12 cellular contexts compared by ENCODE assay signal in genomic region chrX:139725720-139726119, GRCh38. TPM values are rescaled to one million over a fixed set of nuclear protein-coding genes. Genes with fewer than 3 reads are reported as not detected.
A peak's percentile ranks its signal among the peaks of the same experiment; 100 is the strongest.
DNase-seq lines count a peak whose midpoint lies in the region; ATAC-seq and TF ChIP-seq lines count a peak whose summit lies in the region.
"Had no signal": no experiment of that assay in that cellular context is flagged by ENCODE, and none has a peak within 500 bp of the region (broad histone marks: within the 10 kb centered on the region; RNA-seq: fewer than 3 reads in every experiment).

No MANE protein-coding gene starts in this region.

- H3K27me3 ChIP-seq in heart left ventricle, result no peaks in the 10 kb centered on the region
- H3K27me3 ChIP-seq: SJCRH30 had no signal

- TF ChIP-seq POLR2A in heart left ventricle (IDR thresholded peaks at IDR 0.05), result no peak

- H3K36me3 ChIP-seq in heart left ventricle, result peaks cover 0 to 4% (median 0%) of the 10 kb centered on the region in 9 donors
- H3K36me3 ChIP-seq: SJCRH30 had no signal

- intact Hi-C loops in heart left ventricle (cut with DNase I), result no loop called here

- no peak for TF ChIP-seq CTCF in heart left ventricle (IDR thresholded peaks at IDR 0.05)

- no peaks in the 10 kb centered on the region for H3K9me3 ChIP-seq in heart left ventricle
- H3K9me3 ChIP-seq: SJCRH30 had no signal

- H3K4me1 ChIP-seq in heart left ventricle, result no peaks in the 10 kb centered on the region
- H3K4me1 ChIP-seq: SJCRH30 had no signal

- H3K27ac ChIP-seq in heart left ventricle, result no peak overlapping the region
- H3K27ac ChIP-seq: SJCRH30 had no signal

- no peak overlapping the region for H3K4me3 ChIP-seq in heart left ventricle
- H3K4me3 ChIP-seq: SJCRH30 had no signal

- DNase-seq in DMS53 (lab: John Stamatoyannopoulos, UW) (no peak), NCI-H1930 (lab: John Stamatoyannopoulos, UW) (no peak), heart left ventricle (no peak), midbrain (lab: John Stamatoyannopoulos, UW) (no peak)
- DNase-seq: CD4-positive, alpha-beta T cell; NCI-H69; SJCRH30 had no signal

- ATAC-seq in GM18867 (IDR thresholded peaks at IDR 0.05; ENCODE audit: unreplicated experiment) (peak; percentile 88), GM21360 (IDR thresholded peaks at IDR 0.05; ENCODE audit: unreplicated experiment) (peak; percentile 96), HG02981 (IDR thresholded peaks at IDR 0.05; ENCODE audit: unreplicated experiment) (peak; percentile 89), HG03575 (IDR thresholded peaks at IDR 0.05; ENCODE audit: extremely low read depth, insufficient number of reproducible peaks, low FRiP score, unreplicated experiment) (peak; percentile 72), heart left ventricle (no peak)

- 91 to 97% (median 94%) methylated on average over 1 of the region's 1 CpG for WGBS in heart left ventricle, 4 donors

RNA-seq across cellular contexts. Expression of gene MCF2, which starts 17.8 kb away (rescaled TPM):
- total RNA-seq in heart left ventricle, result under 1 TPM in 8 of 9 donors, not detected in 1; 0.09 to 0.96 (median 0.29) TPM
- polyA plus RNA-seq in heart left ventricle, result 1 to 10 TPM in 1 of 2 donors, under 1 TPM in 1; 0.03 to 1.1 TPM
- total RNA-seq: M059J had no signal

Comparison
In these comparisons a context has a peak if more than half of its experiments do, and no peak if none do; other contexts are left out.
1. ATAC-seq: peak in GM18867 (single experiment), GM21360 (single experiment), HG02981 (single experiment) and HG03575 (single experiment); none in heart left ventricle (0 of 4).